Comparison of ENCODE assay signal across 18 cellular contexts in the genomic region with DNA sequence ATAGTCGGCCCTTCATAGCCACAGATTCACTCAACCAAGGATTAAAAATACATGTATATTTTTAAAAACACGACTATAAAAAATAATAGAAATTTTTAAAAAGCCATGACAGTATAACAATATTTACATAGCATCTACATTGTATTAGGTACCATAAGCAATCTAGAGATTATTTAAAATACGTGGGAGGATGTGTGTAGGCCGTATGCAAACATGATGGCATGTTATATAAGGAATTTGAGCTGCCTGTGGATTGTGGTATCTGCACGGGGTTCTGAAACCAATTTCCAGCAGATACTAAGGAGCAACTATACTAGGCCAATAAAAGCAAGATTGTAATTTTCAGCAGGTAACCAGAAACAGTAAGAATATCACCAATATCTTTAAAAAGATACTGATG. TPM values are rescaled to one million over a fixed set of nuclear protein-coding genes. Genes with fewer than 3 reads are reported as not detected.
DNase-seq lines count a peak whose midpoint lies in the region; ATAC-seq, FAIRE-seq and TF ChIP-seq lines count a peak whose summit lies in the region.
"Had no signal": no experiment of that assay in that cellular context is flagged by ENCODE, and none has a peak within 500 bp of the region (broad histone marks: within the 10 kb centered on the region; RNA-seq: fewer than 3 reads in every experiment).

No MANE protein-coding gene starts in this region.

- H3F3A ChIP-seq in GM23338 (replicated peaks; ENCODE audit: low read depth) = no peaks in the 10 kb centered on the region

- H3K4me1 ChIP-seq in CD4-positive, CD25-positive, alpha-beta regulatory T cell (ENCODE audit: control insufficient read depth, insufficient read depth, low read length, poor library complexity, severe bottlenecking) = peaks cover 3% of the 10 kb centered on the region
- H3K4me1 ChIP-seq in GM23338 (ENCODE audit: insufficient read depth) (peaks cover 21% of the 10 kb centered on the region), testis (peaks cover 11% of the 10 kb centered on the region)

- no peaks in the 10 kb centered on the region for H3K27me3 ChIP-seq in CD4-positive, CD25-positive, alpha-beta regulatory T cell (ENCODE audit: control insufficient read depth, insufficient read depth, low read length)
- H3K27me3 ChIP-seq in GM23338 (ENCODE audit: insufficient read depth) (no peaks in the 10 kb centered on the region), testis (no peaks in the 10 kb centered on the region)

- H2AFZ ChIP-seq in GM23338 = no peak overlapping the region

- peak overlapping the region in 3 of 4 donors; percentile 28 to 76 (median 43) for H3K4me3 Mint-ChIP-seq in CD4-positive, CD25-positive, alpha-beta regulatory T cell
- H3K4me3 Mint-ChIP-seq in GM23338 = no peak overlapping the region
- H3K4me3 Mint-ChIP-seq in neural crest cell = peak overlapping the region; percentile 2
- H3K4me3 Mint-ChIP-seq: B cell; CD8-positive, alpha-beta T cell; H9 had no signal

- H3K27ac Mint-ChIP-seq in CD4-positive, CD25-positive, alpha-beta regulatory T cell = peak overlapping the region in 1 of 3 donors; percentile 49
- H3K27ac Mint-ChIP-seq in GM23338 (peak overlapping the region; percentile 46), neural crest cell (ENCODE audit: unreplicated experiment) (no peak overlapping the region)
- H3K27ac Mint-ChIP-seq: B cell; CD8-positive, alpha-beta T cell had no signal

- H3K4me2 ChIP-seq in GM23338 = no peak overlapping the region

- ATAC-seq in CD4-positive, CD25-positive, alpha-beta regulatory T cell (ENCODE audit: low read depth in 2 of 2) = no peak
- ATAC-seq in GM23338 (no peak), GM19463 (IDR thresholded peaks at IDR 0.05; ENCODE audit: unreplicated experiment) (no peak), HG02678 (IDR thresholded peaks at IDR 0.05; ENCODE audit: unreplicated experiment) (no peak)
- ATAC-seq: CD8-positive, alpha-beta T cell had no signal

- H3K36me3 ChIP-seq in CD4-positive, CD25-positive, alpha-beta regulatory T cell (ENCODE audit: control insufficient read depth, insufficient read depth, low read length) = no peaks in the 10 kb centered on the region
- no peaks in the 10 kb centered on the region for H3K36me3 ChIP-seq in GM23338 (ENCODE audit: insufficient read depth)
- no peaks in the 10 kb centered on the region for H3K36me3 ChIP-seq in testis (ENCODE audit: low read depth, missing control alignments)

- no peaks in the 10 kb centered on the region for H3K9me3 Mint-ChIP-seq in CD4-positive, CD25-positive, alpha-beta regulatory T cell
- no peaks in the 10 kb centered on the region for H3K9me3 Mint-ChIP-seq in GM23338
- peaks cover 4% of the 10 kb centered on the region for H3K9me3 Mint-ChIP-seq in neural crest cell
- H3K9me3 Mint-ChIP-seq: CD8-positive, alpha-beta T cell had no signal

- TF ChIP-seq CTCF in GM23338 (conservative IDR thresholded peaks at IDR 0.05; ENCODE audit: low read depth in 2 of 2) (no peak), neural crest cell (conservative IDR thresholded peaks at IDR 0.05) (no peak), testis (IDR thresholded peaks at IDR 0.05) (no peak)

- H3K79me2 ChIP-seq in GM23338 (replicated peaks; ENCODE audit: insufficient read depth) = peaks cover 100% of the 10 kb centered on the region

- no peak overlapping the region for H3K27ac ChIP-seq in CD4-positive, CD25-positive, alpha-beta regulatory T cell (ENCODE audit: insufficient read depth, low read length, poor library complexity, severe bottlenecking)
- H3K27ac ChIP-seq in GM23338 (ENCODE audit: low read depth) = no peak overlapping the region
- H3K27ac ChIP-seq in testis = no peak overlapping the region
- H3K27ac ChIP-seq: HL-60 had no signal

- no peak overlapping the region for H3K4me3 ChIP-seq in CD4-positive, CD25-positive, alpha-beta regulatory T cell (ENCODE audit: low read depth, low read length)
- H3K4me3 ChIP-seq in GM23338 = no peak overlapping the region
- no peak overlapping the region for H3K4me3 ChIP-seq in testis

- H3K27me3 Mint-ChIP-seq in CD4-positive, CD25-positive, alpha-beta regulatory T cell = peaks cover 4% of the 10 kb centered on the region
- H3K27me3 Mint-ChIP-seq in GM23338 (ENCODE audit: insufficient read depth, low read depth, poor library complexity) = no peaks in the 10 kb centered on the region
- no peaks in the 10 kb centered on the region for H3K27me3 Mint-ChIP-seq in neural crest cell (ENCODE audit: low read depth)
- H3K27me3 Mint-ChIP-seq: B cell had no signal

- TF ChIP-seq POLR2A in testis (IDR thresholded peaks at IDR 0.05) = no peak

- H3K36me3 Mint-ChIP-seq in CD4-positive, CD25-positive, alpha-beta regulatory T cell = peaks cover 8% of the 10 kb centered on the region
- H3K36me3 Mint-ChIP-seq in GM23338 (ENCODE audit: low read depth) (peaks cover 12% of the 10 kb centered on the region), neural crest cell (ENCODE audit: low read depth) (peaks cover 24% of the 10 kb centered on the region)

- H4K20me1 ChIP-seq in GM23338 (replicated peaks; ENCODE audit: insufficient read depth) = peaks cover 25% of the 10 kb centered on the region; the same call in 1 of the 2 replicates

- WGBS in testis, 2 donors = 78 to 80% methylated on average over 5 of the region's 5 CpGs

- DNase-seq in CD4-positive, CD25-positive, alpha-beta regulatory T cell = no peak
- DNase-seq in GM23338 (ENCODE audit: low spot score) (no peak), neural crest cell (ENCODE audit: low read depth, low spot score) (no peak), testis (no peak)
- DNase-seq: C1 segment of cervical spinal cord; CD8-positive, alpha-beta T cell; COR-L47; DMS53; GF-D8; GOT3; H9 had no signal

- intact Hi-C loops in testis (cut with DNase I; ENCODE audit: low total_unique reads) = no loop called here

- H3K9me3 ChIP-seq in CD4-positive, CD25-positive, alpha-beta regulatory T cell (ENCODE audit: control insufficient read depth in 2 of 2, low read length in 2 of 2) = no peaks in the 10 kb centered on the region
- no peaks in the 10 kb centered on the region for H3K9me3 ChIP-seq in testis

- peak; percentile 85 for FAIRE-seq in islet of Langerhans (lab: Jason Lieb, UNC)
- FAIRE-seq: A204.1, GM18507 had no signal

- H3K4me1 Mint-ChIP-seq in CD4-positive, CD25-positive, alpha-beta regulatory T cell = peaks cover 36 to 80% (median 43%) of the 10 kb centered on the region in 4 donors
- H3K4me1 Mint-ChIP-seq in GM23338 (peaks cover 30% of the 10 kb centered on the region), neural crest cell (peaks cover 19% of the 10 kb centered on the region)

- H3K9me2 ChIP-seq in GM23338 (ENCODE audit: insufficient read depth) = no peaks in the 10 kb centered on the region

TF ChIP-seq in GM23338, 12 proteins besides CTCF, POLR2A, EP300 and RAD21 (continues in another document):
- TF ChIP-seq ZNF114 (CRISPR knock-in tag; IDR thresholded peaks at IDR 0.05) (no peak), ZNF331 (CRISPR knock-in tag; IDR thresholded peaks at IDR 0.05; ENCODE audit: low read depth) (no peak)

RNA-seq across cellular contexts. Expression of a gene that starts 5.9 kb away (rescaled TPM):
- total RNA-seq in CD4-positive, CD25-positive, alpha-beta regulatory T cell = 33.2 TPM
- 10 to 100 TPM; 44.4 to 49.7 (median 47.6) TPM for polyA plus RNA-seq in CD4-positive, CD25-positive, alpha-beta regulatory T cell
- total RNA-seq in GM23338 (2014; rRNA removed; shearing (Covaris generic)) = 174 and 177 TPM in 2 replicates
- polyA plus RNA-seq in GM23338 (2016; fragmentation: Nextera tagmentation; extraction: Ambion mirVana) (45.7 and 47.5 TPM in 2 replicates), testis (ENCODE audit: insufficient read depth, low read depth, low replicate concordance) (38.9 TPM)
- total RNA-seq in neural crest cell (63.9 and 65.1 TPM in 2 replicates), testis (10 to 100 TPM; 54.8 to 58.4 TPM)

RNA-seq across cellular contexts. Expression of a gene that starts 6.3 kb away (rescaled TPM):
- total RNA-seq in CD4-positive, CD25-positive, alpha-beta regulatory T cell = 62.6 TPM
- polyA plus RNA-seq in CD4-positive, CD25-positive, alpha-beta regulatory T cell = 10 to 100 TPM; 11.7 to 14.9 (median 13.0) TPM
- 23.1 and 29.3 TPM in 2 replicates for total RNA-seq in GM23338 (2014; rRNA removed; shearing (Covaris generic))
- polyA plus RNA-seq in GM23338 (2016; fragmentation: Nextera tagmentation; extraction: Ambion mirVana) (10.5 and 16.2 TPM in 2 replicates), testis (ENCODE audit: insufficient read depth, low read depth, low replicate concordance) (29.0 TPM)
- total RNA-seq in neural crest cell (40.8 and 51.1 TPM in 2 replicates), testis (10 to 100 TPM; 55.4 to 60.3 TPM)
